In genomic region chr17:47279062-47279801, GRCh38 we compare ENCODE assay signal across 1 cellular context.
TF ChIP-seq lines count a peak whose summit lies in the region.

No MANE protein-coding gene starts in this region.

TF ChIP-seq in SK-N-SH, 30 proteins besides CTCF, POLR2A, EP300 and RAD21 (continued from another document):
- TF ChIP-seq REST (IDR thresholded peaks at IDR 0.05; ENCODE audit: low read depth, low read length) (peak; percentile 46; the same call in 1 of the 2 replicates), NFIC (IDR thresholded peaks at IDR 0.05; ENCODE audit: borderline replicate concordance) (peak; percentile 70), FOSL2 (IDR thresholded peaks at IDR 0.05; ENCODE audit: borderline replicate concordance, low read depth) (peak; percentile 76; the same call in 1 of the 2 replicates), TEAD4 (IDR thresholded peaks at IDR 0.05; ENCODE audit: borderline replicate concordance, insufficient read depth) (peak; percentile 71; the same call in 1 of the 2 replicates), MEF2A (IDR thresholded peaks at IDR 0.05; ENCODE audit: borderline replicate concordance, low read depth) (no peak; the same call in 1 of the 2 replicates), CHD2 (IDR thresholded peaks at IDR 0.05; ENCODE audit: low read length, partially characterized antibody) (no peak), FOXJ3 (CRISPR knock-in tag; IDR thresholded peaks at IDR 0.05) (no peak)
TF ChIP-seq in SK-N-SH: peak in this region for 13.
